Comparison of ENCODE assay signal across 14 cellular contexts in genomic region chr5:78127875-78128274, GRCh38.
DNase-seq lines count a peak whose midpoint lies in the region; ATAC-seq, FAIRE-seq and TF ChIP-seq lines count a peak whose summit lies in the region.
"Had no signal": no experiment of that assay in that cellular context is flagged by ENCODE, and none has a peak within 500 bp of the region (broad histone marks: within the 10 kb centered on the region; RNA-seq: fewer than 3 reads in every experiment).

No MANE protein-coding gene starts in this region.

- no peaks in the 10 kb centered on the region; the same call in 1 of the 2 replicates for H4K20me1 ChIP-seq in KMS-11 (ENCODE audit: insufficient read depth)
- H4K20me1 ChIP-seq in mammary epithelial cell (ENCODE audit: insufficient read depth, low read length) = no peaks in the 10 kb centered on the region

- no peak for DNase-seq in D721Med (ENCODE audit: insufficient read length, low spot score)
- no peak for DNase-seq in mammary epithelial cell
- DNase-seq in nephron progenitor cell = peak; percentile 29
- no peak for DNase-seq in NCI-H2107 (lab: John Stamatoyannopoulos, UW)
- no peak for DNase-seq in DMS153 treated with DMSO at 0.1 percent for 48 hours (lab: John Stamatoyannopoulos, UW; ENCODE audit: unreplicated experiment)
- no peak for DNase-seq in NCI-H1417 treated with DMSO at 0.1 percent for 48 hours (lab: John Stamatoyannopoulos, UW)
- DNase-seq: activated T-cell treated with anti-CD3 and anti-CD28 coated beads, Interleukin-2, amount 50 U/mL, for 24 hours; DMS79 treated with DMSO at 0.1 percent for 48 hours; left ventricle myocardium superior; NCI-H1436; stimulated activated CD4-positive, alpha-beta T cell treated with anti-CD3 and anti-CD28 coated beads, Interleukin-4, amount 100 ng/mL, for 1 hour had no signal

- H3K27ac ChIP-seq in KMS-11 (no peak overlapping the region), mammary epithelial cell (ENCODE audit: insufficient read depth, low read depth, low read length) (no peak overlapping the region)

- TF ChIP-seq CTCF in D721Med (IDR thresholded peaks at IDR 0.05; ENCODE audit: insufficient read depth, missing control alignments) = peak; percentile 24
- TF ChIP-seq CTCF in KMS-11 (conservative IDR thresholded peaks at IDR 0.05; ENCODE audit: low read depth, low read length) = peak; percentile 72
- peak; percentile 17 to 33 for TF ChIP-seq CTCF in mammary epithelial cell (conservative IDR thresholded peaks at IDR 0.05 in 1 of 2, IDR thresholded peaks at IDR 0.05 in 1 of 2; ENCODE audit: extremely low read depth in 1 of 2, insufficient read depth in 1 of 2, low read depth in 1 of 2, low read length in 2 of 2)
- peak; percentile 41 for TF ChIP-seq CTCF in nephron progenitor cell (IDR thresholded peaks at IDR 0.05)

- H3K4me3 ChIP-seq in KMS-11 (IDR thresholded peaks at IDR 0.05; ENCODE audit: insufficient read depth, low read depth, low read length) = no peak overlapping the region
- no peak overlapping the region for H3K4me3 ChIP-seq in mammary epithelial cell (replicated peaks in 1 of 3; ENCODE audit: insufficient read depth in 1 of 3, low read depth in 2 of 3, low read length in 3 of 3)

- peaks cover 3% of the 10 kb centered on the region for H3K27me3 Mint-ChIP-seq in nephron progenitor cell (ENCODE audit: low read depth, poor library complexity)
- H3K27me3 Mint-ChIP-seq: activated T-cell treated with anti-CD3 and anti-CD28 coated beads, Interleukin-2, amount 50 U/mL, for 24 hours had no signal

- no peak overlapping the region for H3K4me3 Mint-ChIP-seq in nephron progenitor cell
- H3K4me3 Mint-ChIP-seq: activated T-cell treated with anti-CD3 and anti-CD28 coated beads, Interleukin-2, amount 50 U/mL, for 24 hours had no signal

- H3K36me3 ChIP-seq in KMS-11 (ENCODE audit: insufficient read depth) (no peaks in the 10 kb centered on the region), mammary epithelial cell (ENCODE audit: insufficient read depth, low read length) (peaks cover 5% of the 10 kb centered on the region)

- H3K9ac ChIP-seq in KMS-11 (no peak overlapping the region), mammary epithelial cell (ENCODE audit: insufficient read depth, low read length) (no peak overlapping the region)

- H2AFZ ChIP-seq in KMS-11 (ENCODE audit: low read depth) = no peak overlapping the region
- H2AFZ ChIP-seq in mammary epithelial cell (ENCODE audit: low read depth, low read length) = no peak overlapping the region

- H3K36me3 Mint-ChIP-seq in nephron progenitor cell (ENCODE audit: low read depth) = peaks cover 44% of the 10 kb centered on the region

- no peak for ATAC-seq in HG03565 (IDR thresholded peaks at IDR 0.05; ENCODE audit: unreplicated experiment)
- ATAC-seq: left ventricle myocardium superior had no signal

- no peak overlapping the region for H3K4me2 ChIP-seq in KMS-11
- no peak overlapping the region for H3K4me2 ChIP-seq in mammary epithelial cell (ENCODE audit: insufficient read depth, low read depth, low read length)

- H3K9me3 Mint-ChIP-seq in nephron progenitor cell = peaks cover 11% of the 10 kb centered on the region
- H3K9me3 Mint-ChIP-seq: activated T-cell treated with anti-CD3 and anti-CD28 coated beads, Interleukin-2, amount 50 U/mL, for 24 hours had no signal

- H3K79me2 ChIP-seq in KMS-11 (ENCODE audit: insufficient read depth, low read depth) = no peaks in the 10 kb centered on the region
- no peaks in the 10 kb centered on the region for H3K79me2 ChIP-seq in mammary epithelial cell (ENCODE audit: insufficient read depth, low read length)

- H3K27me3 ChIP-seq in KMS-11 (ENCODE audit: insufficient read depth, low read depth) = no peaks in the 10 kb centered on the region
- H3K27me3 ChIP-seq in mammary epithelial cell (ENCODE audit: insufficient read depth, low read length) = no peaks in the 10 kb centered on the region

- H3K4me1 Mint-ChIP-seq in nephron progenitor cell = no peaks in the 10 kb centered on the region

- in situ Hi-C loops in mammary epithelial cell (cut with MboI; ENCODE audit: low sequenced_read_pairs in 2 of 2) = no loop called here

- CTCF ChIA-PET in mammary epithelial cell (lab: Charles Lee; ENCODE audit: low non-redundant PET) = interaction anchor here (0.5 to 0.6 kb wide), 2 partner anchors 30 to 293 kb away, joined by 3 to 10 read pairs; no protein-coding TSS in a partner anchor

- WGBS in mammary epithelial cell (ENCODE audit: low coverage, missing lambda C conversion rate) = 95% methylated on average over 3 of the region's 3 CpGs

- no peaks in the 10 kb centered on the region for H3K9me3 ChIP-seq in mammary epithelial cell (replicated peaks; ENCODE audit: insufficient read depth, low read length)

- BruUV-seq in mammary epithelial cell (replicated peaks; lab: Mats Ljungman, UMichigan) = no TSS peak

- H3K4me1 ChIP-seq in KMS-11 (ENCODE audit: low read depth, poor library complexity, severe bottlenecking) (no peaks in the 10 kb centered on the region), mammary epithelial cell (ENCODE audit: insufficient read depth, low read length) (no peaks in the 10 kb centered on the region)

- intact Hi-C loops in mammary epithelial cell (cut with micrococcal nuclease) = no loop called here

- FAIRE-seq in D721Med (lab: Jason Lieb, UNC) = no peak
- FAIRE-seq: astrocyte had no signal

- dilution Hi-C loops in mammary epithelial cell (cut with HindIII; ENCODE audit: low sequenced_read_pairs) = no loop called here

- no peak overlapping the region for H3K27ac Mint-ChIP-seq in nephron progenitor cell
- H3K27ac Mint-ChIP-seq: activated T-cell treated with anti-CD3 and anti-CD28 coated beads, Interleukin-2, amount 50 U/mL, for 24 hours had no signal
